In genomic region chr19:17001603-17002183, GRCh38 we compare ENCODE assay signal across 8 cellular contexts. TPM values are rescaled to one million over a fixed set of nuclear protein-coding genes. Genes with fewer than 3 reads are reported as not detected.
A peak's percentile ranks its signal among the peaks of the same experiment; 100 is the strongest.
DNase-seq lines count a peak whose midpoint lies in the region; ATAC-seq, FAIRE-seq and TF ChIP-seq lines count a peak whose summit lies in the region.

No MANE protein-coding gene starts in this region.

- no peak overlapping the region for H2AFZ ChIP-seq in SK-N-SH (ENCODE audit: low read depth)

- H3F3A ChIP-seq in SK-N-SH (replicated peaks; ENCODE audit: insufficient read depth) = no peaks in the 10 kb centered on the region

- no peak for TF ChIP-seq EP300 in SK-N-SH (IDR thresholded peaks at IDR 0.05; ENCODE audit: borderline replicate concordance in 1 of 2, low read depth in 1 of 2, low read length in 1 of 2)

- no peak overlapping the region for H3K4me2 ChIP-seq in SK-N-SH

- CTCF ChIA-PET in SK-N-SH (lab: Yijun Ruan, JAX) = no interaction called here

- no peaks in the 10 kb centered on the region for H4K20me1 ChIP-seq in SK-N-SH (ENCODE audit: insufficient read depth)

- H3K27ac ChIP-seq in left lung (no peak overlapping the region), SK-N-SH (ENCODE audit: low read depth in 2 of 2, low read length in 1 of 2) (no peak overlapping the region)

- H3K4me3 ChIP-seq in left lung = no peak overlapping the region
- no peak overlapping the region for H3K4me3 ChIP-seq in SK-N-SH (ENCODE audit: low read depth in 2 of 2, low read length in 1 of 2)

- no peak for TF ChIP-seq RAD21 in SK-N-SH (IDR thresholded peaks at IDR 0.05; ENCODE audit: low read length)

- DNase-seq in T follicular helper cell (ENCODE audit: low read depth) = peak; percentile 54
- peak; percentile 33 to 49 for DNase-seq in activated T-cell treated with anti-CD3 and anti-CD28 coated beads, Interleukin-2, amount 50 U/mL, for 48 hours
- DNase-seq in left lung = no peak
- DNase-seq in stimulated activated CD8-positive, alpha-beta memory T cell treated with anti-CD3 and anti-CD28 coated beads, Interleukin-4, amount 100 ng/mL, for 4 hours (ENCODE audit: low read depth in 2 of 2, low spot score in 1 of 2) = peak; percentile 30 to 42
- DNase-seq in D721Med (ENCODE audit: insufficient read length, low spot score) = no peak
- no peak for DNase-seq in SK-N-SH

- no peak overlapping the region for H3K9ac ChIP-seq in SK-N-SH

- no peaks in the 10 kb centered on the region for H3K36me3 ChIP-seq in left lung
- H3K36me3 ChIP-seq in SK-N-SH (replicated peaks in 1 of 2; ENCODE audit: control insufficient read depth in 1 of 2, insufficient read depth in 2 of 2, low read length in 1 of 2) = no peaks in the 10 kb centered on the region

- no peak for TF ChIP-seq CTCF in left lung (IDR thresholded peaks at IDR 0.05)
- no peak for TF ChIP-seq CTCF in D721Med (IDR thresholded peaks at IDR 0.05; ENCODE audit: insufficient read depth, missing control alignments)
- no peak for TF ChIP-seq CTCF in SK-N-SH (IDR thresholded peaks at IDR 0.05)

- no peaks in the 10 kb centered on the region for H3K79me2 ChIP-seq in SK-N-SH (ENCODE audit: insufficient read depth)

- WGBS in SK-N-SH (ENCODE audit: low lambda C conversion rate) = 2% methylated on average over 7 of the region's 7 CpGs

- ATAC-seq in left lung (peak; percentile 25), HG02852 (IDR thresholded peaks at IDR 0.05; ENCODE audit: unreplicated experiment) (no peak), HG02678 (IDR thresholded peaks at IDR 0.05; ENCODE audit: unreplicated experiment) (no peak)

- FAIRE-seq in D721Med (lab: Jason Lieb, UNC) = no peak

- no peaks in the 10 kb centered on the region for H3K9me2 ChIP-seq in SK-N-SH

- H3K27me3 ChIP-seq in left lung = no peaks in the 10 kb centered on the region
- peaks cover 31% of the 10 kb centered on the region; the same call in 1 of the 2 replicates for H3K27me3 ChIP-seq in SK-N-SH (ENCODE audit: insufficient read depth)

- H3K9me3 ChIP-seq in left lung = peaks cover 0 to 5% of the 10 kb centered on the region in 2 donors
- H3K9me3 ChIP-seq in SK-N-SH = no peaks in the 10 kb centered on the region

- POLR2A ChIA-PET in SK-N-SH (lab: Yijun Ruan, JAX) = no interaction called here

- intact Hi-C loops in left lung (cut with DNase I) = no loop called here

- no peaks in the 10 kb centered on the region for H3K4me1 ChIP-seq in left lung
- H3K4me1 ChIP-seq in SK-N-SH (ENCODE audit: control insufficient read depth in 1 of 2, insufficient read depth in 2 of 2, low read depth in 1 of 2, low read length in 1 of 2) = no peaks in the 10 kb centered on the region

TF ChIP-seq in SK-N-SH, 30 proteins besides CTCF, POLR2A, EP300 and RAD21:
- no peak for TF ChIP-seq SIN3A (IDR thresholded peaks at IDR 0.05; ENCODE audit: borderline replicate concordance, low read depth, low read length)
- TF ChIP-seq TEAD4 (IDR thresholded peaks at IDR 0.05; ENCODE audit: borderline replicate concordance, insufficient read depth) = no peak
- no peak for TF ChIP-seq GATA2 (CRISPR knock-in tag; IDR thresholded peaks at IDR 0.05)
- no peak for TF ChIP-seq FOXJ3 (CRISPR knock-in tag; IDR thresholded peaks at IDR 0.05)
- TF ChIP-seq FOXM1 (IDR thresholded peaks at IDR 0.05; ENCODE audit: low read depth) = no peak
- TF ChIP-seq RCOR1 (IDR thresholded peaks at IDR 0.05; ENCODE audit: low read length) = no peak
- TF ChIP-seq MEF2A (IDR thresholded peaks at IDR 0.05; ENCODE audit: borderline replicate concordance, low read depth) = no peak
- TF ChIP-seq FOSL2 (IDR thresholded peaks at IDR 0.05; ENCODE audit: borderline replicate concordance, low read depth) = no peak
- TF ChIP-seq RXRA (IDR thresholded peaks at IDR 0.05; ENCODE audit: borderline replicate concordance, low read depth) = no peak
- TF ChIP-seq ZBTB33 (IDR thresholded peaks at IDR 0.05; ENCODE audit: borderline replicate concordance, low read depth) = no peak
- no peak for TF ChIP-seq POLR2AphosphoS5 (IDR thresholded peaks at IDR 0.05; ENCODE audit: low read depth, low read length)
- no peak for TF ChIP-seq USF2 (IDR thresholded peaks at IDR 0.05; ENCODE audit: borderline replicate concordance, low read depth, low read length)
- no peak for TF ChIP-seq MXI1 (IDR thresholded peaks at IDR 0.05; ENCODE audit: low read depth, low read length)
- no peak for TF ChIP-seq IRF3 (IDR thresholded peaks at IDR 0.05; ENCODE audit: low read depth, low read length)

RNA-seq across cellular contexts. Expression of gene CPAMD8, which starts 24.9 kb away (rescaled TPM):
- 10 to 100 TPM; 13.1 to 17.3 TPM for total RNA-seq in left lung
- polyA plus RNA-seq in SK-N-SH (2012; rRNA removed) = 1.0 and 1.2 TPM in 2 replicates
- polyA plus RNA-seq in SK-N-SH (2012; cell fraction: cytosol; rRNA removed) = 0.45 and 0.62 TPM in 2 replicates
- 2.9 and 3.4 TPM in 2 replicates for polyA plus RNA-seq in SK-N-SH (2012; cell fraction: nucleus; rRNA removed)

Comparison
In these comparisons a context has a peak if more than half of its experiments do, and no peak if none do; other contexts are left out.
1. DNase-seq: peak in T follicular helper cell (single experiment), activated T-cell treated with anti-CD3 and anti-CD28 coated beads, Interleukin-2, amount 50 U/mL, for 48 hours (2 of 2) and stimulated activated CD8-positive, alpha-beta memory T cell treated with anti-CD3 and anti-CD28 coated beads, Interleukin-4, amount 100 ng/mL, for 4 hours (2 of 2); none in left lung (0 of 2), D721Med (single experiment) and SK-N-SH (single experiment).